20 cellular contexts compared by ENCODE assay signal in the genomic region with DNA sequence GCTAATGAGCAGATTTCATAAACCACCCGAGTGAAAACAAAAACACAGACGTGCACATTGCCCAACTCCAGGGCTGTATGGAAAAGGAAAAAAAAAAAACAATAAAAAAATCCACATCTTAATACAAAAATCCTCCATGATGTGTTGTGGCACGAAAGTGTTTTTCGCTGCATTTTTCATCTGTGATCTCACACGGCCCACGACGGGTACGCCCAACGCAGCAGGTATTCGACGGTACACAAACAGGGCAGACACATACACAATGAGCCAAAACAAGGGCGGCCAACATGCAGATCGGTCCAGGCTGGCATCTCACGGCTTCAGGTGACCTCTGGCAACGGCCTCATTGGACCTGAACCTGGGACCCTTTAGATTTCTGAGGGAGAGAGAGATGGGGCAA. TPM values are rescaled to one million over a fixed set of nuclear protein-coding genes. Genes with fewer than 3 reads are reported as not detected.
A peak's percentile ranks its signal among the peaks of the same experiment; 100 is the strongest.
DNase-seq lines count a peak whose midpoint lies in the region; ATAC-seq, FAIRE-seq and TF ChIP-seq lines count a peak whose summit lies in the region.
"Had no signal": no experiment of that assay in that cellular context is flagged by ENCODE, and none has a peak within 500 bp of the region (broad histone marks: within the 10 kb centered on the region; RNA-seq: fewer than 3 reads in every experiment).

No MANE protein-coding gene starts in this region.

- no peaks in the 10 kb centered on the region for H3K27me3 ChIP-seq in lower lobe of right lung (ENCODE audit: low read depth)
- H3K27me3 ChIP-seq in small intestine (ENCODE audit: control insufficient read depth in 2 of 2, insufficient read depth in 2 of 2, low read length in 2 of 2) = no peaks in the 10 kb centered on the region
- no peaks in the 10 kb centered on the region for H3K27me3 ChIP-seq in Peyer's patch
- H3K27me3 ChIP-seq: dorsolateral prefrontal cortex had no signal

- H3K27ac ChIP-seq in lower lobe of right lung (peak overlapping the region; percentile 24), small intestine (ENCODE audit: low read depth in 1 of 2, low read length in 1 of 2) (peak overlapping the region; percentile 6 to 63), Peyer's patch (peak overlapping the region in 2 of 4 donors; percentile 66 to 97)
- H3K27ac ChIP-seq: dorsolateral prefrontal cortex, KMS-11 had no signal

- DNase-seq in NCI-H748 treated with DMSO at 0.1 percent for 48 hours (lab: John Stamatoyannopoulos, UW) (peak; percentile 69), epithelial cell of esophagus (ENCODE audit: low read depth) (peak; percentile 63), lower lobe of right lung (no peak), small intestine (no peak), Peyer's patch (no peak), activated T-cell treated with anti-CD3 and anti-CD28 coated beads for 4 hours (no peak), anterior cingulate cortex (lab: John Stamatoyannopoulos, UW) (no peak)
- DNase-seq: activated naive CD4-positive, alpha-beta T cell treated with anti-CD3 and anti-CD28 coated beads, Interleukin-2, amount 10 ng/mL, durations not matched to agents 7 days and 5 days; activated T-cell treated with anti-CD3 and anti-CD28 coated beads, Interleukin-2, amount 50 U/mL, for 72 hours; amygdala; CD4-positive, alpha-beta T cell; central memory CD4-positive, alpha-beta T cell; dorsolateral prefrontal cortex; kidney; MV-4-11; naive B cell; NCI-H187 had no signal

- intact Hi-C loops in lower lobe of right lung (cut with DNase I) = no loop called here

- H3K4me1 ChIP-seq in lower lobe of right lung (peaks cover 45% of the 10 kb centered on the region), small intestine (ENCODE audit: control insufficient read depth in 2 of 2, insufficient read depth in 1 of 2, low read depth in 1 of 2, low read length in 1 of 2) (peaks cover 9 to 23% of the 10 kb centered on the region in 2 donors), Peyer's patch (peaks cover 0 to 71% (median 4%) of the 10 kb centered on the region in 4 donors)

- TF ChIP-seq POLR2A in Peyer's patch (IDR thresholded peaks at IDR 0.05) = no peak

- 32 to 70% (median 51%) methylated on average over 15 of the region's 15 CpGs for WGBS in small intestine, 3 donors

- no peak for FAIRE-seq in small intestine (lab: Jason Lieb, UNC)
- FAIRE-seq: frontal cortex, kidney had no signal

- no peak for ATAC-seq in lower lobe of right lung
- ATAC-seq: activated CD4-positive, CD25-positive, alpha-beta regulatory T cell treated with anti-CD3 and anti-CD28 coated beads, Interleukin-2, amount 50 U/mL, for 24 hours; activated T-cell treated with anti-CD3 and anti-CD28 coated beads, Interleukin-2, amount 50 U/mL, for 72 hours had no signal

- no peak overlapping the region for H3K4me3 ChIP-seq in epithelial cell of esophagus (ENCODE audit: low read length)
- no peak overlapping the region for H3K4me3 ChIP-seq in lower lobe of right lung
- H3K4me3 ChIP-seq in small intestine (ENCODE audit: low read depth in 1 of 2, low read length in 2 of 2) = no peak overlapping the region
- H3K4me3 ChIP-seq in Peyer's patch = no peak overlapping the region
- H3K4me3 ChIP-seq: dorsolateral prefrontal cortex had no signal

- H3K9me3 ChIP-seq in lower lobe of right lung (no peaks in the 10 kb centered on the region), small intestine (ENCODE audit: control insufficient read depth, low read depth) (no peaks in the 10 kb centered on the region), Peyer's patch (no peaks in the 10 kb centered on the region)

- H3K36me3 ChIP-seq in lower lobe of right lung (no peaks in the 10 kb centered on the region), small intestine (ENCODE audit: control insufficient read depth in 2 of 2, insufficient read depth in 2 of 2, low read length in 2 of 2) (no peaks in the 10 kb centered on the region), Peyer's patch (no peaks in the 10 kb centered on the region)

- TF ChIP-seq CTCF in epithelial cell of esophagus (IDR thresholded peaks at IDR 0.05; ENCODE audit: insufficient read depth, low read depth, low read length, missing control alignments) = no peak
- TF ChIP-seq CTCF in lower lobe of right lung (IDR thresholded peaks at IDR 0.05) = no peak
- no peak for TF ChIP-seq CTCF in Peyer's patch (IDR thresholded peaks at IDR 0.05)

RNA-seq across cellular contexts. Expression of a gene that starts 31.1 kb away (rescaled TPM):
- 47.5 TPM for total RNA-seq in lower lobe of right lung
- 10 to 100 TPM; 13.5 to 23.0 (median 15.4) TPM for polyA plus RNA-seq in small intestine
- 100 to 1,000 TPM in 3 of 4 donors, 10 to 100 TPM in 1; 87.5 to 165 (median 137) TPM for total RNA-seq in Peyer's patch

Comparison
In these comparisons a context has a peak if more than half of its experiments do, and no peak if none do; other contexts are left out.
1. DNase-seq: peak in NCI-H748 treated with DMSO at 0.1 percent for 48 hours (single experiment) and epithelial cell of esophagus (single experiment); none in lower lobe of right lung (single experiment), small intestine (single experiment), Peyer's patch (0 of 3), activated T-cell treated with anti-CD3 and anti-CD28 coated beads for 4 hours (single experiment) and anterior cingulate cortex (0 of 58).